In the genomic region with DNA sequence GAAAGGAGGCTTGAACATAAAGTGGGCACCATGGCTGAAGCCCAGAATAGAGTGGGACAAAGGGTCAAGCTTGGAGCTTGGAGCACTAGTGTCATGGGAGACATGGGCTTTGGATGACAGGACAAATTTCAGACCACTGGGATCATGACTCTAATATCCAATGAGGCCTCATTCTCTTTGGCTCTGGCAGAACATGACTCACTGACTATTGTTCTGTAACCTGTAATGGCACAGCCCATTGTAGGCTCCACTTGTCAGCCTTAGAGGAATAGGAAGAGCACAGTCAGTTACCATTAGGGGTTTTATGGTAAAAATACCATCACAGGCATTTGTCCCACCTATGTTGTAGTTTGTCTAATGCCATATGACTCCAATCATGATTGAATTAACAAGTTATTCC, we compare ENCODE assay signal across 35 cellular contexts.
"Had no signal": no experiment of that assay in that cellular context is flagged by ENCODE, and none has a peak within 500 bp of the region (broad histone marks: within the 10 kb centered on the region; RNA-seq: fewer than 3 reads in every experiment).

No MANE protein-coding gene starts in this region.

- H3K27me3 Mint-ChIP-seq: activated CD4-positive, alpha-beta memory T cell treated with anti-CD3 and anti-CD28 coated beads for 36 hours; progenitor cell of endocrine pancreas; stimulated activated naive CD8-positive, alpha-beta T cell treated with anti-CD3 and anti-CD28 coated beads, Interleukin-15, amount 100 ng/mL, for 72 hours; T-helper 17 cell; type B pancreatic cell had no signal

- H3K27me3 ChIP-seq: brain microvascular endothelial cell, esophagus squamous epithelium, gastrocnemius medialis, hepatocyte, neutrophil, ovary, sigmoid colon, uterus had no signal

- H3K4me3 Mint-ChIP-seq: activated CD4-positive, alpha-beta memory T cell treated with anti-CD3 and anti-CD28 coated beads for 36 hours; activated CD4-positive, alpha-beta T cell treated with anti-CD3 and anti-CD28 coated beads, Interleukin-2, amount 10 ng/mL, durations not matched to agents 24 days and 14 days; activated T-cell treated with anti-CD3 and anti-CD28 coated beads, Interleukin-2, amount 50 U/mL, for 24 hours; endodermal cell; mesothelial cell of epicardium; naive B cell; nephron progenitor cell; stimulated activated effector memory CD8-positive, alpha-beta T cell treated with anti-CD3 and anti-CD28 coated beads, Interleukin-12 subunit alpha, Interleukin-12 subunit beta, amount 100 ng/mL, for 72 hours; stimulated activated naive CD8-positive, alpha-beta T cell treated with anti-CD3 and anti-CD28 coated beads, Interleukin-15, amount 100 ng/mL, for 72 hours; T-helper 17 cell; type B pancreatic cell had no signal

- DNase-seq: activated CD4-positive, alpha-beta memory T cell treated with anti-CD3 and anti-CD28 coated beads for 36 hours; activated CD4-positive, alpha-beta T cell treated with anti-CD3 and anti-CD28 coated beads, Interleukin-2, amount 10 ng/mL, durations not matched to agents 24 days and 14 days; activated CD4-positive, CD25-positive, alpha-beta regulatory T cell treated with anti-CD3 and anti-CD28 coated beads, Interleukin-2, amount 50 U/mL, for 72 hours; activated CD8-positive, alpha-beta memory T cell treated with anti-CD3 and anti-CD28 coated beads, Interleukin-2, amount 50 U/mL, for 48 hours; activated gamma-delta T cell; activated naive CD4-positive, alpha-beta T cell treated with anti-CD3 and anti-CD28 coated beads, Interleukin-2, amount 50 U/mL, for 16 hours; activated T-cell treated with anti-CD3 and anti-CD28 coated beads, Interleukin-2, amount 50 U/mL, for 24 hours; amniotic stem cell; brain microvascular endothelial cell; central memory CD4-positive, alpha-beta T cell; endodermal cell; esophagus squamous epithelium; gastrocnemius medialis; islet precursor cell; left cardiac atrium; left ventricle myocardium superior; naive B cell; nephron progenitor cell; ovary; retina; sigmoid colon; small intestine; stimulated activated CD4-positive, alpha-beta T cell treated with anti-CD3 and anti-CD28 coated beads, Interleukin-4, amount 100 ng/mL, for 24 hours; stimulated activated naive CD8-positive, alpha-beta T cell treated with anti-CD3 and anti-CD28 coated beads, Interleukin-15, amount 100 ng/mL, for 72 hours; substantia nigra; T-helper 17 cell; T1000; uterus had no signal

- H3K9me3 Mint-ChIP-seq: activated CD4-positive, alpha-beta memory T cell treated with anti-CD3 and anti-CD28 coated beads for 36 hours; activated CD4-positive, alpha-beta T cell treated with anti-CD3 and anti-CD28 coated beads, Interleukin-2, amount 10 ng/mL, durations not matched to agents 24 days and 14 days; activated T-cell treated with anti-CD3 and anti-CD28 coated beads, Interleukin-2, amount 50 U/mL, for 24 hours; endodermal cell; mesothelial cell of epicardium; naive B cell; nephron progenitor cell; stimulated activated effector memory CD8-positive, alpha-beta T cell treated with anti-CD3 and anti-CD28 coated beads, Interleukin-12 subunit alpha, Interleukin-12 subunit beta, amount 100 ng/mL, for 72 hours; stimulated activated naive CD8-positive, alpha-beta T cell treated with anti-CD3 and anti-CD28 coated beads, Interleukin-15, amount 100 ng/mL, for 72 hours; type B pancreatic cell had no signal

- H3K4me1 Mint-ChIP-seq: activated CD4-positive, alpha-beta T cell treated with anti-CD3 and anti-CD28 coated beads, Interleukin-2, amount 10 ng/mL, durations not matched to agents 24 days and 14 days; endodermal cell; mesothelial cell of epicardium; naive B cell; nephron progenitor cell; stimulated activated effector memory CD8-positive, alpha-beta T cell treated with anti-CD3 and anti-CD28 coated beads, Interleukin-12 subunit alpha, Interleukin-12 subunit beta, amount 100 ng/mL, for 72 hours; stimulated activated naive CD8-positive, alpha-beta T cell treated with anti-CD3 and anti-CD28 coated beads, Interleukin-15, amount 100 ng/mL, for 72 hours; T-helper 17 cell had no signal

- FAIRE-seq: astrocyte, small intestine had no signal

- H3K36me3 Mint-ChIP-seq: activated CD4-positive, alpha-beta memory T cell treated with anti-CD3 and anti-CD28 coated beads for 36 hours; mesothelial cell of epicardium; naive B cell; stimulated activated effector memory CD8-positive, alpha-beta T cell treated with anti-CD3 and anti-CD28 coated beads, Interleukin-12 subunit alpha, Interleukin-12 subunit beta, amount 100 ng/mL, for 72 hours; type B pancreatic cell had no signal

- H3K4me3 ChIP-seq: esophagus squamous epithelium, gastrocnemius medialis, hepatocyte, ovary, sigmoid colon, uterus had no signal

- H3K27ac Mint-ChIP-seq: activated CD4-positive, alpha-beta memory T cell treated with anti-CD3 and anti-CD28 coated beads for 36 hours; activated CD4-positive, alpha-beta T cell treated with anti-CD3 and anti-CD28 coated beads, Interleukin-2, amount 10 ng/mL, durations not matched to agents 24 days and 14 days; activated T-cell treated with anti-CD3 and anti-CD28 coated beads, Interleukin-2, amount 50 U/mL, for 24 hours; endodermal cell; mesothelial cell of epicardium; naive B cell; nephron progenitor cell; progenitor cell of endocrine pancreas; stimulated activated effector memory CD8-positive, alpha-beta T cell treated with anti-CD3 and anti-CD28 coated beads, Interleukin-12 subunit alpha, Interleukin-12 subunit beta, amount 100 ng/mL, for 72 hours; stimulated activated naive CD8-positive, alpha-beta T cell treated with anti-CD3 and anti-CD28 coated beads, Interleukin-15, amount 100 ng/mL, for 72 hours; T-helper 17 cell; type B pancreatic cell had no signal

- H3K36me3 ChIP-seq: brain microvascular endothelial cell, esophagus squamous epithelium, gastrocnemius medialis, neutrophil, ovary, sigmoid colon, uterus had no signal

- ATAC-seq: gastrocnemius medialis; left cardiac atrium; left ventricle myocardium superior; stimulated activated effector memory CD8-positive, alpha-beta T cell treated with anti-CD3 and anti-CD28 coated beads, Interleukin-12 subunit alpha, Interleukin-12 subunit beta, amount 100 ng/mL, for 72 hours; stimulated activated naive CD8-positive, alpha-beta T cell treated with anti-CD3 and anti-CD28 coated beads, Interleukin-15, amount 100 ng/mL, for 72 hours; T-helper 17 cell had no signal
